ENCODE assay signal across 11 cellular contexts in the genomic region with DNA sequence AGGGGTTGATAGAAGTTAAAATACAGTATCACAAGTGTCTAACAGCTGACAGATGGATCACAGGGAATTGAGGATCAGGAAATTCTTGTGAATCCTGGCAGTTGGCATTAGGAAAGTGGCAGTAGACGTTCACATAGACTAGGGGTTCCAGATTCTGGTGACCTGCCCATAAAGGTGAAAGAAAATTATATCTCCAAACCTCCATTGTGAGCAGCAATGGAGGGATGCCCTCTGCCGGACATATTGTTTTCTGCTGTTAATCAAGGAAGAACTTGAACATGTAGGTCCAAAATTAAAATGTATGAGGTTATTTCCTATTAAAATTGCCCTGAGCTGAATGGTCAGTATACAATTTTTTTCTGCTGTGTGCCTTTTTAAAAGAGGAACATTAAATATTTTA. TPM values are rescaled to one million over a fixed set of nuclear protein-coding genes. Genes with fewer than 3 reads are reported as not detected.
A peak's percentile ranks its signal among the peaks of the same experiment; 100 is the strongest.
DNase-seq lines count a peak whose midpoint lies in the region; ATAC-seq and TF ChIP-seq lines count a peak whose summit lies in the region.
"Had no signal": no experiment of that assay in that cellular context is flagged by ENCODE, and none has a peak within 500 bp of the region (broad histone marks: within the 10 kb centered on the region; RNA-seq: fewer than 3 reads in every experiment).

No MANE protein-coding gene starts in this region.

- intact Hi-C loops in Caco-2 (cut with micrococcal nuclease; ENCODE audit: unreplicated experiment) (loop anchor here (1.0 kb wide), 1 partner anchor 618 kb away; no protein-coding TSS in a partner anchor), left colon (cut with DNase I, micrococcal nuclease) (no loop called here), transverse colon (cut with DNase I; ENCODE audit: low total_unique reads) (no loop called here)

- in situ Hi-C loops in GM13977 (cut with MboI; ENCODE audit: low pct_unique_long_range_greater_than_20kb, low sequenced_read_pairs, unreplicated experiment) (no loop called here), transverse colon (cut with MboI; ENCODE audit: low pct_ligation_motif_present in 1 of 4, low pct_unique_long_range_greater_than_20kb in 1 of 4, low sequenced_read_pairs in 3 of 4) (no loop called here)

- no peaks in the 10 kb centered on the region for H3K9me3 Mint-ChIP-seq in Caco-2 (ENCODE audit: unreplicated experiment)
- no peaks in the 10 kb centered on the region for H3K9me3 Mint-ChIP-seq in stimulated activated naive B cell treated with anti-CD40 and anti-IgM and Interleukin-4, amounts not matched to agents 10 μg/mL and 1 μg/mL and 100 μg/mL, for 72 hours

- H3K27me3 Mint-ChIP-seq in Caco-2 (ENCODE audit: insufficient read depth, unreplicated experiment): peaks cover 6% of the 10 kb centered on the region
- peaks cover 14 to 19% of the 10 kb centered on the region in 2 donors for H3K27me3 Mint-ChIP-seq in stimulated activated naive B cell treated with anti-CD40 and anti-IgM and Interleukin-4, amounts not matched to agents 10 μg/mL and 1 μg/mL and 100 μg/mL, for 72 hours

- no peak for ATAC-seq in left colon
- ATAC-seq in stimulated activated naive B cell treated with anti-CD40 and anti-IgM and Interleukin-4, amounts not matched to agents 10 μg/mL and 1 μg/mL and 100 μg/mL, for 72 hours (replicated peaks): no peak

- H3K36me3 Mint-ChIP-seq in Caco-2 (ENCODE audit: insufficient read depth, unreplicated experiment): no peaks in the 10 kb centered on the region
- H3K36me3 Mint-ChIP-seq in stimulated activated naive B cell treated with anti-CD40 and anti-IgM and Interleukin-4, amounts not matched to agents 10 μg/mL and 1 μg/mL and 100 μg/mL, for 72 hours: no peaks in the 10 kb centered on the region

- CTCF ChIA-PET in Caco-2 (lab: Charles Lee): no interaction called here

- WGBS in transverse colon (ENCODE audit: low coverage in 1 of 2), 2 donors: 21 to 28% methylated on average over 2 of the region's 2 CpGs

- DNase-seq in Caco-2: peak in 1 of 2 experiments; percentile 25
- DNase-seq in GM13977 (ENCODE audit: low spot score): peak; percentile 14
- DNase-seq in RKO (ENCODE audit: low spot score): peak; percentile 28
- DNase-seq in fibroblast of the aortic adventitia (ENCODE audit: low read depth): no peak
- DNase-seq in NCI-H2081 (lab: John Stamatoyannopoulos, UW): no peak
- no peak for DNase-seq in left colon
- no peak for DNase-seq in transverse colon
- no peak for DNase-seq in stimulated activated naive B cell treated with anti-CD40 and anti-IgM and Interleukin-4, amounts not matched to agents 10 μg/mL and 1 μg/mL and 100 μg/mL, for 72 hours
- DNase-seq: activated CD4-positive, alpha-beta T cell treated with anti-CD3 and anti-CD28 coated beads for 1 hour; caudate nucleus had no signal

- H3K9me3 ChIP-seq in Caco-2 (no peaks in the 10 kb centered on the region), transverse colon (no peaks in the 10 kb centered on the region)

- H3K27me3 ChIP-seq in Caco-2 (replicated peaks; ENCODE audit: control insufficient read depth, insufficient read depth, low read length) (no peaks in the 10 kb centered on the region), transverse colon (no peaks in the 10 kb centered on the region)

- no TSS peak for BruUV-seq in Caco-2 (replicated peaks; lab: Mats Ljungman, UMichigan)

- no peaks in the 10 kb centered on the region for H3K36me3 ChIP-seq in Caco-2 (ENCODE audit: control insufficient read depth, insufficient read depth, low read length)
- H3K36me3 ChIP-seq in transverse colon: no peaks in the 10 kb centered on the region

- H3K4me1 Mint-ChIP-seq in Caco-2 (ENCODE audit: low read depth, unreplicated experiment): no peaks in the 10 kb centered on the region
- H3K4me1 Mint-ChIP-seq in stimulated activated naive B cell treated with anti-CD40 and anti-IgM and Interleukin-4, amounts not matched to agents 10 μg/mL and 1 μg/mL and 100 μg/mL, for 72 hours: no peaks in the 10 kb centered on the region

- TF ChIP-seq EP300 in transverse colon (IDR thresholded peaks at IDR 0.05; ENCODE audit: low read depth): no peak

- no peak overlapping the region for H3K27ac ChIP-seq in transverse colon

- no peak overlapping the region for H3K4me3 ChIP-seq in Caco-2 (ENCODE audit: low read depth, low read length)
- H3K4me3 ChIP-seq in fibroblast of the aortic adventitia (ENCODE audit: low read depth, low read length): no peak overlapping the region
- no peak overlapping the region for H3K4me3 ChIP-seq in transverse colon

- no peak overlapping the region for H3K4me3 Mint-ChIP-seq in Caco-2 (ENCODE audit: unreplicated experiment)
- H3K4me3 Mint-ChIP-seq in stimulated activated naive B cell treated with anti-CD40 and anti-IgM and Interleukin-4, amounts not matched to agents 10 μg/mL and 1 μg/mL and 100 μg/mL, for 72 hours: no peak overlapping the region

- TF ChIP-seq CTCF in Caco-2 (IDR thresholded peaks at IDR 0.05; ENCODE audit: insufficient read depth in 1 of 2, low read depth in 1 of 2, low read length in 1 of 2, severe bottlenecking in 1 of 2, unreplicated experiment in 1 of 2) (peak; percentile 50 to 67), GM13977 (IDR thresholded peaks at IDR 0.05; ENCODE audit: extremely low read depth, insufficient read depth, missing control alignments) (peak; percentile 54), fibroblast of the aortic adventitia (IDR thresholded peaks at IDR 0.05; ENCODE audit: insufficient read depth, low read length) (peak; percentile 35), transverse colon (IDR thresholded peaks at IDR 0.05) (no peak)

- TF ChIP-seq POLR2A in transverse colon (IDR thresholded peaks at IDR 0.05): no peak

- H3K27ac Mint-ChIP-seq in Caco-2 (ENCODE audit: unreplicated experiment): no peak overlapping the region
- H3K27ac Mint-ChIP-seq in stimulated activated naive B cell treated with anti-CD40 and anti-IgM and Interleukin-4, amounts not matched to agents 10 μg/mL and 1 μg/mL and 100 μg/mL, for 72 hours: no peak overlapping the region

- H3K4me1 ChIP-seq in Caco-2: no peaks in the 10 kb centered on the region
- H3K4me1 ChIP-seq in transverse colon: no peaks in the 10 kb centered on the region

- POLR2A ChIA-PET in Caco-2 (lab: Charles Lee): no interaction called here

RNA-seq across cellular contexts. Expression of a gene that starts 5.1 kb away (rescaled TPM):
- total RNA-seq in Caco-2 (2022): not detected in 2 replicates
- total RNA-seq in fibroblast of the aortic adventitia (ENCODE audit: low replicate concordance): not detected in 2 replicates
- total RNA-seq in left colon: not detected
- not detected for total RNA-seq in transverse colon
- total RNA-seq: subcutaneous adipose tissue had no signal

Comparison
In these comparisons a context has a peak if more than half of its experiments do, and no peak if none do; other contexts are left out.
1. DNase-seq: peak in GM13977 (single experiment) and RKO (single experiment); none in fibroblast of the aortic adventitia (single experiment), NCI-H2081 (0 of 2), left colon (0 of 2), transverse colon (single experiment) and stimulated activated naive B cell treated with anti-CD40 and anti-IgM and Interleukin-4, amounts not matched to agents 10 μg/mL and 1 μg/mL and 100 μg/mL, for 72 hours (single experiment).
2. CTCF ChIP-seq: peak in Caco-2 (2 of 2), GM13977 (single experiment) and fibroblast of the aortic adventitia (single experiment); none in transverse colon (0 of 5).